Comparison of ENCODE assay signal across 20 cellular contexts in the genomic region with DNA sequence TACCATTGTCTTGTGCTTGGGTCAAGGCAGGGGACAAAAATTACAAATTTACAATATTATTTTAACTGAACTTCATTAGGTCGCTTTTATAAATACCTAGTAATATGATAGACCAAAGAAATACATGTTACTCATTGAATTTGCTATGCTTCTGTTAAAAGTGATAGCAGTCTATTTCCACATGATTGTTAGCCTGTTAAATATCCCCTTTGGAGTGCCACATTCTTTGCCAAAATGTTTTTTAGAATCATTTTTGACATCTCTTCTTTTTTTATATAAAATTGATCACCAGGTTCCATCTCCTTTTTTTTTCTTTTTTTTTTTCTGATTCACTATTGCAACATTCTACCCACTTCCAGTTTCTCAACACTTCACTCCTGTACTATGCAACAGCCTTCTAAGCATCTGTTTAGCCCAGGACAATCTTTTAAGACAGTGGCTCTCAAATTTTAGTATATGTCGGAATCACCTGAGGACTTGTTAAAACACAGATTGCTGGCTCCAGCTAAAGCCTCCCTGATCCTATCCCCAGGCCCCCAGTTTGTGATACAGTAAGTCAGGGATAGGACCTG. TPM values are rescaled to one million over a fixed set of nuclear protein-coding genes. Genes with fewer than 3 reads are reported as not detected.
DNase-seq lines count a peak whose midpoint lies in the region; FAIRE-seq and TF ChIP-seq lines count a peak whose summit lies in the region.
"Had no signal": no experiment of that assay in that cellular context is flagged by ENCODE, and none has a peak within 500 bp of the region (broad histone marks: within the 10 kb centered on the region; RNA-seq: fewer than 3 reads in every experiment).

No MANE protein-coding gene starts in this region.

- H3K4me3 ChIP-seq in NB4 (ENCODE audit: low read depth, low read length) (no peak overlapping the region), bronchial epithelial cell (ENCODE audit: low read depth, low read length) (no peak overlapping the region), smooth muscle cell (no peak overlapping the region), uterus (no peak overlapping the region)
- H3K4me3 ChIP-seq: SJCRH30 had no signal

- no peak overlapping the region for H3K4me2 ChIP-seq in smooth muscle cell

- TF ChIP-seq CTCF in NB4 (IDR thresholded peaks at IDR 0.05; ENCODE audit: low read depth, low read length) (no peak), bronchial epithelial cell (IDR thresholded peaks at IDR 0.05; ENCODE audit: insufficient read depth, low read length, severe bottlenecking) (no peak), smooth muscle cell (IDR thresholded peaks at IDR 0.05; ENCODE audit: borderline replicate concordance, insufficient read depth, poor library complexity, severe bottlenecking) (no peak), uterus (IDR thresholded peaks at IDR 0.05) (no peak), D721Med (IDR thresholded peaks at IDR 0.05; ENCODE audit: insufficient read depth, missing control alignments) (no peak)

- H3K9me3 ChIP-seq in smooth muscle cell (replicated peaks; ENCODE audit: low read depth) (no peaks in the 10 kb centered on the region), uterus (no peaks in the 10 kb centered on the region)
- H3K9me3 ChIP-seq: SJCRH30 had no signal

- DNase-seq in SKM-1 treated with dmso at 0.1 percent for 144 hours (lab: John Stamatoyannopoulos, UW; ENCODE audit: unreplicated experiment): peak; percentile 22
- no peak for DNase-seq in SKM-1 (lab: John Stamatoyannopoulos, UW; ENCODE audit: unreplicated experiment)
- DNase-seq in NB4 (ENCODE audit: low read depth): peak; percentile 32
- peak; percentile 18 for DNase-seq in bronchial epithelial cell (ENCODE audit: low read depth)
- no peak for DNase-seq in smooth muscle cell (lab: John Stamatoyannopoulos, UW; ENCODE audit: unreplicated experiment)
- DNase-seq in NCI-H526 treated with DMSO at 0.1 percent for 48 hours (lab: John Stamatoyannopoulos, UW): no peak
- DNase-seq in uterus: no peak
- no peak for DNase-seq in D721Med (ENCODE audit: insufficient read length, low spot score)
- DNase-seq: 8988T, DMS153, NCI-H1105, NCI-H1694 treated with DMSO at 0.1 percent for 48 hours, NCI-H2107, NCI-H345, NCI-H69, OCI-M1, SJCRH30 had no signal

- no peak overlapping the region for H3K9ac ChIP-seq in smooth muscle cell (ENCODE audit: low read depth)

- H3K4me1 ChIP-seq in smooth muscle cell (ENCODE audit: low read depth) (no peaks in the 10 kb centered on the region), uterus (no peaks in the 10 kb centered on the region)
- H3K4me1 ChIP-seq: SJCRH30 had no signal

- no peak for TF ChIP-seq POLR2A in NB4 (IDR thresholded peaks at IDR 0.05; ENCODE audit: extremely low read depth, insufficient read length)
- no peak for TF ChIP-seq POLR2A in uterus (IDR thresholded peaks at IDR 0.05)

- WGBS in smooth muscle cell (ENCODE audit: low lambda C conversion rate): 90% methylated on average over 2 of the region's 2 CpGs

- no peaks in the 10 kb centered on the region for H4K20me1 ChIP-seq in smooth muscle cell (ENCODE audit: low read depth)

- FAIRE-seq in bronchial epithelial cell (lab: Jason Lieb, UNC) (no peak), D721Med (lab: Jason Lieb, UNC) (no peak)
- FAIRE-seq: H54 had no signal

- no peaks in the 10 kb centered on the region for H3K27me3 ChIP-seq in bronchial epithelial cell (ENCODE audit: control insufficient read depth, insufficient read depth, low read length)
- H3K27me3 ChIP-seq in smooth muscle cell (ENCODE audit: low read depth): no peaks in the 10 kb centered on the region
- H3K27me3 ChIP-seq in uterus: no peaks in the 10 kb centered on the region
- H3K27me3 ChIP-seq: SJCRH30 had no signal

- H3F3A ChIP-seq in smooth muscle cell (ENCODE audit: low read depth): no peaks in the 10 kb centered on the region

- no peaks in the 10 kb centered on the region for H3K79me2 ChIP-seq in smooth muscle cell (ENCODE audit: low read depth)

- peak overlapping the region; percentile 19 for H2AFZ ChIP-seq in smooth muscle cell (ENCODE audit: low read depth)

- intact Hi-C loops in uterus (cut with DNase I; ENCODE audit: low total_unique reads): no loop called here

- H3K36me3 ChIP-seq in bronchial epithelial cell (ENCODE audit: control insufficient read depth, insufficient read depth, low read length): no peaks in the 10 kb centered on the region
- no peaks in the 10 kb centered on the region for H3K36me3 ChIP-seq in smooth muscle cell (ENCODE audit: low read depth)
- no peaks in the 10 kb centered on the region for H3K36me3 ChIP-seq in uterus
- H3K36me3 ChIP-seq: SJCRH30 had no signal

- no peak overlapping the region for H3K27ac ChIP-seq in smooth muscle cell (ENCODE audit: low read depth)
- H3K27ac ChIP-seq in uterus: no peak overlapping the region
- H3K27ac ChIP-seq: C4-2B, SJCRH30 had no signal

RNA-seq across cellular contexts. Expression of a gene that starts 16.4 kb away (rescaled TPM):
- total RNA-seq in bronchial epithelial cell (27.9 and 42.0 TPM in 2 replicates), smooth muscle cell (75.5 and 94.9 TPM in 2 replicates), uterus (10 to 100 TPM; 27.2 to 97.6 (median 85.0) TPM)
- 94.0 and 108 TPM in 2 replicates for polyA plus RNA-seq in smooth muscle cell

RNA-seq across cellular contexts. Expression of a gene that starts 27.6 kb away (rescaled TPM):
- not detected in 2 replicates for total RNA-seq in bronchial epithelial cell
- total RNA-seq in smooth muscle cell: not detected in 2 replicates
- 0.07 and 0.20 TPM in 2 replicates for polyA plus RNA-seq in smooth muscle cell
- not detected for total RNA-seq in uterus
- total RNA-seq: HT1080, SJCRH30 had no signal

RNA-seq across cellular contexts. Expression of a gene that starts 39.6 kb away (rescaled TPM):
- total RNA-seq in bronchial epithelial cell (0.13 TPM in 1 of 2 replicates, not detected in the other), smooth muscle cell (2.1 and 2.4 TPM in 2 replicates), uterus (1 to 10 TPM in 3 of 4 donors, not detected in 1; 2.4 to 9.9 (median 6.1) TPM)
- 0.58 and 0.83 TPM in 2 replicates for polyA plus RNA-seq in smooth muscle cell
- total RNA-seq: HT1080 had no signal

Comparison
In these comparisons a context has a peak if more than half of its experiments do, and no peak if none do; other contexts are left out.
1. DNase-seq: peak in SKM-1 treated with dmso at 0.1 percent for 144 hours (single experiment), NB4 (single experiment) and bronchial epithelial cell (single experiment); none in SKM-1 (single experiment), smooth muscle cell (single experiment), NCI-H526 treated with DMSO at 0.1 percent for 48 hours (single experiment), uterus (0 of 2) and D721Med (single experiment).